In the genomic region with DNA sequence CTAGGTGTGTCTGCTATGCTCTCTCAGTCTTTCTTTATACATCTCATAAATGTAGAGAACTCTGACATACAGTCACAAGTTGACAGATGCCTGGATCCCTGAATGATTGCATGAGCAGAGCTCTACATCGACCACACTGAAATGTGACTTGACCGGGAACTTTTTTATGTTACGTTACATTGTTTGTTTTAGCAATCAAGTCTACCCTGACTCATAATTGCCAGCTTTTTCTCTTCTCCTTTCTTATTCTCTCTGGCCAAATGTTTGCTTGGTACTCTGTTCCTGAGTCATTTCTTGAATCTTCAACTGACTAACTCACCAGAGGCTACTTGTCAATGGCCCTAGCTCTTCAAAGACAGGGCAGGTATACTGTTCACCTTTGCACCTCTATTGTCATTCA, we compare ENCODE assay signal across 1 cellular context.
TF ChIP-seq lines count a peak whose summit lies in the region.

No MANE protein-coding gene starts in this region.

TF ChIP-seq in WTC11, 78 proteins besides CTCF, POLR2A, EP300 and RAD21 (continued from another document):
- TF ChIP-seq, protein P1, sequence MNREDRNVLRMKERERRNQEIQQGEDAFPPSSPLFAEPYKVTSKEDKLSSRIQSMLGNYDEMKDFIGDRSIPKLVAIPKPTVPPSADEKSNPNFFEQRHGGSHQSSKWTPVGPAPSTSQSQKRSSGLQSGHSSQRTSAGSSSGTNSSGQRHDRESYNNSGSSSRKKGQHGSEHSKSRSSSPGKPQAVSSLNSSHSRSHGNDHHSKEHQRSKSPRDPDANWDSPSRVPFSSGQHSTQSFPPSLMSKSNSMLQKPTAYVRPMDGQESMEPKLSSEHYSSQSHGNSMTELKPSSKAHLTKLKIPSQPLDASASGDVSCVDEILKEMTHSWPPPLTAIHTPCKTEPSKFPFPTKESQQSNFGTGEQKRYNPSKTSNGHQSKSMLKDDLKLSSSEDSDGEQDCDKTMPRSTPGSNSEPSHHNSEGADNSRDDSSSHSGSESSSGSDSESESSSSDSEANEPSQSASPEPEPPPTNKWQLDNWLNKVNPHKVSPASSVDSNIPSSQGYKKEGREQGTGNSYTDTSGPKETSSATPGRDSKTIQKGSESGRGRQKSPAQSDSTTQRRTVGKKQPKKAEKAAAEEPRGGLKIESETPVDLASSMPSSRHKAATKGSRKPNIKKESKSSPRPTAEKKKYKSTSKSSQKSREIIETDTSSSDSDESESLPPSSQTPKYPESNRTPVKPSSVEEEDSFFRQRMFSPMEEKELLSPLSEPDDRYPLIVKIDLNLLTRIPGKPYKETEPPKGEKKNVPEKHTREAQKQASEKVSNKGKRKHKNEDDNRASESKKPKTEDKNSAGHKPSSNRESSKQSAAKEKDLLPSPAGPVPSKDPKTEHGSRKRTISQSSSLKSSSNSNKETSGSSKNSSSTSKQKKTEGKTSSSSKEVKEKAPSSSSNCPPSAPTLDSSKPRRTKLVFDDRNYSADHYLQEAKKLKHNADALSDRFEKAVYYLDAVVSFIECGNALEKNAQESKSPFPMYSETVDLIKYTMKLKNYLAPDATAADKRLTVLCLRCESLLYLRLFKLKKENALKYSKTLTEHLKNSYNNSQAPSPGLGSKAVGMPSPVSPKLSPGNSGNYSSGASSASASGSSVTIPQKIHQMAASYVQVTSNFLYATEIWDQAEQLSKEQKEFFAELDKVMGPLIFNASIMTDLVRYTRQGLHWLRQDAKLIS (CRISPR knock-in tag; IDR thresholded peaks at IDR 0.05; ENCODE audit: borderline replicate concordance): no peak
- TF ChIP-seq SP1 (CRISPR knock-in tag; conservative IDR thresholded peaks at IDR 0.05) (no peak), ZNF416 (CRISPR knock-in tag; IDR thresholded peaks at IDR 0.05) (no peak), ELF4 (CRISPR knock-in tag; IDR thresholded peaks at IDR 0.05; ENCODE audit: low read depth) (no peak)
- TF ChIP-seq, protein P2, sequence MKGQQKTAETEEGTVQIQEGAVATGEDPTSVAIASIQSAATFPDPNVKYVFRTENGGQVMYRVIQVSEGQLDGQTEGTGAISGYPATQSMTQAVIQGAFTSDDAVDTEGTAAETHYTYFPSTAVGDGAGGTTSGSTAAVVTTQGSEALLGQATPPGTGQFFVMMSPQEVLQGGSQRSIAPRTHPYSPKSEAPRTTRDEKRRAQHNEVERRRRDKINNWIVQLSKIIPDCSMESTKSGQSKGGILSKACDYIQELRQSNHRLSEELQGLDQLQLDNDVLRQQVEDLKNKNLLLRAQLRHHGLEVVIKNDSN (CRISPR knock-in tag; IDR thresholded peaks at IDR 0.05): no peak
- TF ChIP-seq, protein P3, sequence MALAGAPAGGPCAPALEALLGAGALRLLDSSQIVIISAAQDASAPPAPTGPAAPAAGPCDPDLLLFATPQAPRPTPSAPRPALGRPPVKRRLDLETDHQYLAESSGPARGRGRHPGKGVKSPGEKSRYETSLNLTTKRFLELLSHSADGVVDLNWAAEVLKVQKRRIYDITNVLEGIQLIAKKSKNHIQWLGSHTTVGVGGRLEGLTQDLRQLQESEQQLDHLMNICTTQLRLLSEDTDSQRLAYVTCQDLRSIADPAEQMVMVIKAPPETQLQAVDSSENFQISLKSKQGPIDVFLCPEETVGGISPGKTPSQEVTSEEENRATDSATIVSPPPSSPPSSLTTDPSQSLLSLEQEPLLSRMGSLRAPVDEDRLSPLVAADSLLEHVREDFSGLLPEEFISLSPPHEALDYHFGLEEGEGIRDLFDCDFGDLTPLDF (CRISPR knock-in tag; IDR thresholded peaks at IDR 0.05): no peak
- TF ChIP-seq, protein P4, sequence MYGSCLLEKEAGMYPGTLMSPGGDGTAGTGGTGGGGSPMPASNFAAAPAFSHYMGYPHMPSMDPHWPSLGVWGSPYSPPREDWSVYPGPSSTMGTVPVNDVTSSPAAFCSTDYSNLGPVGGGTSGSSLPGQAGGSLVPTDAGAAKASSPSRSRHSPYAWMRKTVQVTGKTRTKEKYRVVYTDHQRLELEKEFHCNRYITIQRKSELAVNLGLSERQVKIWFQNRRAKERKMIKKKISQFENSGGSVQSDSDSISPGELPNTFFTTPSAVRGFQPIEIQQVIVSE (CRISPR knock-in tag; IDR thresholded peaks at IDR 0.05; ENCODE audit: borderline replicate concordance): no peak
- TF ChIP-seq, protein P5, sequence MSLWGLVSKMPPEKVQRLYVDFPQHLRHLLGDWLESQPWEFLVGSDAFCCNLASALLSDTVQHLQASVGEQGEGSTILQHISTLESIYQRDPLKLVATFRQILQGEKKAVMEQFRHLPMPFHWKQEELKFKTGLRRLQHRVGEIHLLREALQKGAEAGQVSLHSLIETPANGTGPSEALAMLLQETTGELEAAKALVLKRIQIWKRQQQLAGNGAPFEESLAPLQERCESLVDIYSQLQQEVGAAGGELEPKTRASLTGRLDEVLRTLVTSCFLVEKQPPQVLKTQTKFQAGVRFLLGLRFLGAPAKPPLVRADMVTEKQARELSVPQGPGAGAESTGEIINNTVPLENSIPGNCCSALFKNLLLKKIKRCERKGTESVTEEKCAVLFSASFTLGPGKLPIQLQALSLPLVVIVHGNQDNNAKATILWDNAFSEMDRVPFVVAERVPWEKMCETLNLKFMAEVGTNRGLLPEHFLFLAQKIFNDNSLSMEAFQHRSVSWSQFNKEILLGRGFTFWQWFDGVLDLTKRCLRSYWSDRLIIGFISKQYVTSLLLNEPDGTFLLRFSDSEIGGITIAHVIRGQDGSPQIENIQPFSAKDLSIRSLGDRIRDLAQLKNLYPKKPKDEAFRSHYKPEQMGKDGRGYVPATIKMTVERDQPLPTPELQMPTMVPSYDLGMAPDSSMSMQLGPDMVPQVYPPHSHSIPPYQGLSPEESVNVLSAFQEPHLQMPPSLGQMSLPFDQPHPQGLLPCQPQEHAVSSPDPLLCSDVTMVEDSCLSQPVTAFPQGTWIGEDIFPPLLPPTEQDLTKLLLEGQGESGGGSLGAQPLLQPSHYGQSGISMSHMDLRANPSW (CRISPR knock-in tag; conservative IDR thresholded peaks at IDR 0.05; ENCODE audit: low read depth): no peak
- TF ChIP-seq, protein P6, sequence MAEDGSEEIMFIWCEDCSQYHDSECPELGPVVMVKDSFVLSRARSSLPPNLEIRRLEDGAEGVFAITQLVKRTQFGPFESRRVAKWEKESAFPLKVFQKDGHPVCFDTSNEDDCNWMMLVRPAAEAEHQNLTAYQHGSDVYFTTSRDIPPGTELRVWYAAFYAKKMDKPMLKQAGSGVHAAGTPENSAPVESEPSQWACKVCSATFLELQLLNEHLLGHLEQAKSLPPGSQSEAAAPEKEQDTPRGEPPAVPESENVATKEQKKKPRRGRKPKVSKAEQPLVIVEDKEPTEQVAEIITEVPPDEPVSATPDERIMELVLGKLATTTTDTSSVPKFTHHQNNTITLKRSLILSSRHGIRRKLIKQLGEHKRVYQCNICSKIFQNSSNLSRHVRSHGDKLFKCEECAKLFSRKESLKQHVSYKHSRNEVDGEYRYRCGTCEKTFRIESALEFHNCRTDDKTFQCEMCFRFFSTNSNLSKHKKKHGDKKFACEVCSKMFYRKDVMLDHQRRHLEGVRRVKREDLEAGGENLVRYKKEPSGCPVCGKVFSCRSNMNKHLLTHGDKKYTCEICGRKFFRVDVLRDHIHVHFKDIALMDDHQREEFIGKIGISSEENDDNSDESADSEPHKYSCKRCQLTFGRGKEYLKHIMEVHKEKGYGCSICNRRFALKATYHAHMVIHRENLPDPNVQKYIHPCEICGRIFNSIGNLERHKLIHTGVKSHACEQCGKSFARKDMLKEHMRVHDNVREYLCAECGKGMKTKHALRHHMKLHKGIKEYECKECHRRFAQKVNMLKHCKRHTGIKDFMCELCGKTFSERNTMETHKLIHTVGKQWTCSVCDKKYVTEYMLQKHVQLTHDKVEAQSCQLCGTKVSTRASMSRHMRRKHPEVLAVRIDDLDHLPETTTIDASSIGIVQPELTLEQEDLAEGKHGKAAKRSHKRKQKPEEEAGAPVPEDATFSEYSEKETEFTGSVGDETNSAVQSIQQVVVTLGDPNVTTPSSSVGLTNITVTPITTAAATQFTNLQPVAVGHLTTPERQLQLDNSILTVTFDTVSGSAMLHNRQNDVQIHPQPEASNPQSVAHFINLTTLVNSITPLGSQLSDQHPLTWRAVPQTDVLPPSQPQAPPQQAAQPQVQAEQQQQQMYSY (CRISPR knock-in tag; IDR thresholded peaks at IDR 0.05): no peak
- TF ChIP-seq, protein P7, sequence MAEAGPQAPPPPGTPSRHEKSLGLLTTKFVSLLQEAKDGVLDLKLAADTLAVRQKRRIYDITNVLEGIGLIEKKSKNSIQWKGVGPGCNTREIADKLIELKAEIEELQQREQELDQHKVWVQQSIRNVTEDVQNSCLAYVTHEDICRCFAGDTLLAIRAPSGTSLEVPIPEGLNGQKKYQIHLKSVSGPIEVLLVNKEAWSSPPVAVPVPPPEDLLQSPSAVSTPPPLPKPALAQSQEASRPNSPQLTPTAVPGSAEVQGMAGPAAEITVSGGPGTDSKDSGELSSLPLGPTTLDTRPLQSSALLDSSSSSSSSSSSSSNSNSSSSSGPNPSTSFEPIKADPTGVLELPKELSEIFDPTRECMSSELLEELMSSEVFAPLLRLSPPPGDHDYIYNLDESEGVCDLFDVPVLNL (CRISPR knock-in tag; IDR thresholded peaks at IDR 0.05; ENCODE audit: borderline replicate concordance, low read depth): no peak
- TF ChIP-seq, protein P8, sequence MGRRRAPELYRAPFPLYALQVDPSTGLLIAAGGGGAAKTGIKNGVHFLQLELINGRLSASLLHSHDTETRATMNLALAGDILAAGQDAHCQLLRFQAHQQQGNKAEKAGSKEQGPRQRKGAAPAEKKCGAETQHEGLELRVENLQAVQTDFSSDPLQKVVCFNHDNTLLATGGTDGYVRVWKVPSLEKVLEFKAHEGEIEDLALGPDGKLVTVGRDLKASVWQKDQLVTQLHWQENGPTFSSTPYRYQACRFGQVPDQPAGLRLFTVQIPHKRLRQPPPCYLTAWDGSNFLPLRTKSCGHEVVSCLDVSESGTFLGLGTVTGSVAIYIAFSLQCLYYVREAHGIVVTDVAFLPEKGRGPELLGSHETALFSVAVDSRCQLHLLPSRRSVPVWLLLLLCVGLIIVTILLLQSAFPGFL (CRISPR knock-in tag; IDR thresholded peaks at IDR 0.05; ENCODE audit: borderline replicate concordance): no peak
